ENCODE assay signal across 12 cellular contexts in the genomic region with DNA sequence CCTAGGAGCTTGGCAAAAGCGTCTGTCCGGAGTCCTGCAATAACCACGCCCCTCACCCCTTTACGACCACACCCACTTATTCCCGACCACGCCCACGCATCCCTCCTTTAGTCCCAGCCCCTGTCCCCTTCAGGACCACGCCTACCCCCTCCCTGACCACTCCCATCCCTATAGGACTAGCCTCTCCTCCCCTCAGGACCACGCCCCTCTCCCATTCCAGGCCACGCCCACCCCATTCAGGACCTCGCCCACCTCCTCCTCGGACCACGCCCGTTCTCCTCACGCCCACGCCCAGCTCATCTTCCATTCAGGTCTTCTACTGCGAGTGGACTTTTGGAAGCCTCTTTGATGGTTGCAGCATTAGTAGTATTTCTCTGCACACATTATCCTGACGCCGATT.
DNase-seq lines count a peak whose midpoint lies in the region; ATAC-seq and TF ChIP-seq lines count a peak whose summit lies in the region.
"Had no signal": no experiment of that assay in that cellular context is flagged by ENCODE, and none has a peak within 500 bp of the region (broad histone marks: within the 10 kb centered on the region; RNA-seq: fewer than 3 reads in every experiment).

No MANE protein-coding gene starts in this region.

- H3K27ac ChIP-seq in 22Rv1: peak overlapping the region; percentile 41; the same call in 1 of the 2 replicates

- H3K4me3 ChIP-seq in GM12865 (ENCODE audit: low read depth, low read length): no peak overlapping the region
- no peak overlapping the region for H3K4me3 ChIP-seq in fibroblast of mammary gland (ENCODE audit: control insufficient read depth, low read depth, low read length)

- no peak for TF ChIP-seq CTCF in 22Rv1 (IDR thresholded peaks at IDR 0.05)
- no peak for TF ChIP-seq CTCF in GM12865 (IDR thresholded peaks at IDR 0.05; ENCODE audit: insufficient read depth, low read depth, low read length, missing control alignments)
- no peak for TF ChIP-seq CTCF in fibroblast of mammary gland (conservative IDR thresholded peaks at IDR 0.05; ENCODE audit: control insufficient read depth, insufficient read depth, low read depth, low read length)

- DNase-seq in GM12865 (ENCODE audit: low read depth) (peak; percentile 26), OCI-M1 (lab: John Stamatoyannopoulos, UW) (peak; percentile 35), fibroblast of mammary gland (ENCODE audit: low read depth) (peak; percentile 80), germinal center (ENCODE audit: low spot score) (no peak), NCI-H1417 treated with DMSO at 0.1 percent for 48 hours (lab: John Stamatoyannopoulos, UW) (no peak), pons (ENCODE audit: low spot score) (no peak)
- DNase-seq: activated CD8-positive, alpha-beta memory T cell treated with anti-CD3 and anti-CD28 coated beads, Interleukin-2, amount 10 ng/mL, durations not matched to agents 7 days and 5 days; CD8-positive, alpha-beta T cell; NCI-H510A; posterior cingulate gyrus had no signal

- ATAC-seq in GM19023 (IDR thresholded peaks at IDR 0.05; ENCODE audit: unreplicated experiment): no peak
- ATAC-seq: activated CD8-positive, alpha-beta memory T cell treated with anti-CD3 and anti-CD28 coated beads, Interleukin-2, amount 10 ng/mL, durations not matched to agents 7 days and 5 days; CD8-positive, alpha-beta T cell had no signal

Comparison
In these comparisons a context has a peak if more than half of its experiments do, and no peak if none do; other contexts are left out.
1. DNase-seq: peak in GM12865 (single experiment), OCI-M1 (single experiment) and fibroblast of mammary gland (single experiment); none in germinal center (single experiment), NCI-H1417 treated with DMSO at 0.1 percent for 48 hours (single experiment) and pons (single experiment).